9 cellular contexts compared by ENCODE assay signal in the genomic region with DNA sequence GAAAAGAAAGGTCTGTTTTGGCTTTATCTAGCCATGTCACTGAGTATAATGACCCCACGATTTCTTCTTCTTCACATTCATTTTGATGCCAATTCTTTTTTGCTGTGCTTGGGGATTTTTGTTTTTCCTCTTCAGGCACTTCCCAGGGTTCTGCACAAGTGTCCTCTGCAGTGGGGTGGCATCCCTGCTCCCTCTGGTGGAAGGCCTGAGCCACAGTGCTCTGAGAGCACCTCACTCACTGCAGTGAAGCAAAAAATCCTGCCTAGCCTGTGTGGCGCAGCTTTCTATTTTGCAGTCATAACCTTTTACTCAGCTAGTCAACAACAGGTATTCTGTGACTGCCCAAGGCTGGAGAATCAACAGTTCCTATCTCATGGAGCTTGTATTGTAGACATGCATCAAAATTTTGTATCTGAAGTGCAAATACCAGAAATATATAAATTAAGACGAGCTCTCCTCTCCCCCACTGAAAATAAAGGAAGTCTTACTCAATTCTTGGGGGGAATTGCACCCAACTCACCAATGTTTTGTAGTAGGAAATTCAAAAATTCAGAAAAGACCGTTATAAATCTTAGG.
DNase-seq lines count a peak whose midpoint lies in the region; ATAC-seq and TF ChIP-seq lines count a peak whose summit lies in the region.
"Had no signal": no experiment of that assay in that cellular context is flagged by ENCODE, and none has a peak within 500 bp of the region (broad histone marks: within the 10 kb centered on the region; RNA-seq: fewer than 3 reads in every experiment).

No MANE protein-coding gene starts in this region.

- H4K8ac ChIP-seq in IMR-90 (ENCODE audit: low read depth in 2 of 2, low read length in 2 of 2): no peak overlapping the region

- H3K36me3 Mint-ChIP-seq in CD8-positive, alpha-beta memory T cell: no peaks in the 10 kb centered on the region
- H3K36me3 Mint-ChIP-seq: IgD-negative memory B cell had no signal

- no peak overlapping the region for H4K91ac ChIP-seq in IMR-90 (ENCODE audit: insufficient read depth, low read depth, low read length)

- no CpG with 5 or more reads among the region's 4 CpGs for WGBS in IMR-90 (ENCODE audit: extremely low coverage in 2 of 2, insufficient read length in 1 of 2), 2 experiments

- no peak overlapping the region for H2AK5ac ChIP-seq in IMR-90 (ENCODE audit: low read depth, low read length)

- H3K4me3 Mint-ChIP-seq in CD8-positive, alpha-beta memory T cell: no peak overlapping the region
- H3K4me3 Mint-ChIP-seq: IgD-negative memory B cell had no signal

- peak; percentile 42 for TF ChIP-seq CTCF in IMR-90 (conservative IDR thresholded peaks at IDR 0.05; ENCODE audit: low read depth, low read length)
- peak in 5 of 6 experiments; percentile 9 to 55 (median 46) for TF ChIP-seq CTCF in Peyer's patch (IDR thresholded peaks at IDR 0.05)
- TF ChIP-seq CTCF in epithelial cell of proximal tubule (conservative IDR thresholded peaks at IDR 0.05; ENCODE audit: low read depth, low read length): peak; percentile 92
- TF ChIP-seq CTCF in GM20000 (IDR thresholded peaks at IDR 0.05; ENCODE audit: extremely low read depth, missing control alignments): no peak

- TF ChIP-seq POLR2A in IMR-90 (IDR thresholded peaks at IDR 0.05; ENCODE audit: low read depth, low read length) (no peak), Peyer's patch (IDR thresholded peaks at IDR 0.05) (no peak)

- H3K27me3 ChIP-seq in IMR-90 (ENCODE audit: control insufficient read depth, insufficient read depth, low read length): no peaks in the 10 kb centered on the region
- H3K27me3 ChIP-seq in Peyer's patch: no peaks in the 10 kb centered on the region
- H3K27me3 ChIP-seq in CD8-positive, alpha-beta memory T cell (ENCODE audit: insufficient read depth, low read length, poor library complexity, severe bottlenecking): no peaks in the 10 kb centered on the region

- H3K27ac ChIP-seq in IMR-90 (ENCODE audit: insufficient read depth, low read length) (no peak overlapping the region), Peyer's patch (no peak overlapping the region)
- no peak overlapping the region for H3K27ac ChIP-seq in CD8-positive, alpha-beta memory T cell (ENCODE audit: low read depth, low read length)

- no peak overlapping the region for H3K18ac ChIP-seq in IMR-90 (ENCODE audit: low read depth, low read length)

- no TSS peak for BruUV-seq in IMR-90 (replicated peaks; lab: Mats Ljungman, UMichigan)

- H3K9ac ChIP-seq in IMR-90 (ENCODE audit: low read depth, low read length): no peak overlapping the region

- no peaks in the 10 kb centered on the region for H3K4me1 Mint-ChIP-seq in CD8-positive, alpha-beta memory T cell
- H3K4me1 Mint-ChIP-seq: IgD-negative memory B cell had no signal

- POLR2A ChIA-PET in IMR-90 (lab: Charles Lee; ENCODE audit: unreplicated experiment): no interaction called here
- POLR2A ChIA-PET in CD8-positive, alpha-beta memory T cell (lab: Charles Lee): no interaction called here

- TF ChIP-seq RAD21 in IMR-90 (IDR thresholded peaks at IDR 0.05; ENCODE audit: low read length): peak; percentile 45

- no peak overlapping the region for H4K5ac ChIP-seq in IMR-90 (ENCODE audit: low read depth, low read length)

- H3K9me3 Mint-ChIP-seq in CD8-positive, alpha-beta memory T cell: no peaks in the 10 kb centered on the region

- no peak overlapping the region for H2AK9ac ChIP-seq in IMR-90 (replicated peaks; ENCODE audit: low read depth, low read length, poor library complexity)

- H3K4ac ChIP-seq in IMR-90 (ENCODE audit: low read depth, low read length): no peak overlapping the region

- H2BK15ac ChIP-seq in IMR-90 (ENCODE audit: low read depth, low read length): no peak overlapping the region

- no peaks in the 10 kb centered on the region for H4K20me1 ChIP-seq in IMR-90 (ENCODE audit: insufficient read depth, low read length)

- in situ Hi-C loops in IMR-90 (cut with MboI; ENCODE audit: low sequenced_read_pairs): no loop called here

- H2BK5ac ChIP-seq in IMR-90 (ENCODE audit: low read depth, low read length, poor library complexity, severe bottlenecking): no peak overlapping the region

- DNase-seq in DMS114 treated with DMSO at 0.1 percent for 48 hours (lab: John Stamatoyannopoulos, UW; ENCODE audit: unreplicated experiment) (peak; percentile 22), IMR-90 (peak; percentile 8), Peyer's patch (peak in 1 of 3 donors; percentile 55), epithelial cell of proximal tubule (ENCODE audit: low read depth) (no peak), myocyte (ENCODE audit: low read depth) (peak; percentile 84), GM20000 (ENCODE audit: low spot score) (no peak)
- DNase-seq in CD8-positive, alpha-beta memory T cell: no peak

- no peak overlapping the region for H3K56ac ChIP-seq in IMR-90 (ENCODE audit: extremely low read depth, insufficient read depth, low read length)

- peak; percentile 75 for ATAC-seq in IMR-90 (ENCODE audit: low read depth)
- ATAC-seq in HG03280 (IDR thresholded peaks at IDR 0.05; ENCODE audit: unreplicated experiment): no peak

- no peak overlapping the region for H3K4me3 ChIP-seq in IMR-90 (ENCODE audit: insufficient read depth, low read depth, low read length)
- no peak overlapping the region for H3K4me3 ChIP-seq in Peyer's patch
- H3K4me3 ChIP-seq in epithelial cell of proximal tubule (ENCODE audit: low read depth, low read length): no peak overlapping the region
- no peak overlapping the region for H3K4me3 ChIP-seq in CD8-positive, alpha-beta memory T cell (ENCODE audit: low read length)

- no peak overlapping the region for H2BK120ac ChIP-seq in IMR-90 (ENCODE audit: low read depth, low read length)

- H3K14ac ChIP-seq in IMR-90 (replicated peaks; ENCODE audit: low read depth, low read length): no peak overlapping the region

- H3K9me3 ChIP-seq in IMR-90 (ENCODE audit: control insufficient read depth, insufficient read depth, low read length) (no peaks in the 10 kb centered on the region), Peyer's patch (no peaks in the 10 kb centered on the region)
- no peaks in the 10 kb centered on the region for H3K9me3 ChIP-seq in CD8-positive, alpha-beta memory T cell (ENCODE audit: low read length)

- CTCF ChIA-PET in IMR-90 (lab: Yijun Ruan, JAX): interaction anchor here (0.5 to 1.1 kb wide), 2 partner anchors 700 to 1001 kb away, joined by 4 read pairs; no protein-coding TSS in a partner anchor
- CTCF ChIA-PET in CD8-positive, alpha-beta memory T cell (lab: Charles Lee): no interaction called here

- no peak overlapping the region for H3K27ac Mint-ChIP-seq in CD8-positive, alpha-beta memory T cell
- H3K27ac Mint-ChIP-seq: IgD-negative memory B cell had no signal

- intact Hi-C loops in IMR-90 (cut with micrococcal nuclease): no loop called here

- H3K23ac ChIP-seq in IMR-90 (ENCODE audit: low read depth, low read length): no peak overlapping the region

- H2AFZ ChIP-seq in IMR-90 (replicated peaks; ENCODE audit: low read length, poor library complexity): no peak overlapping the region

- H3K4me1 ChIP-seq in IMR-90 (ENCODE audit: control insufficient read depth, insufficient read depth, low read length) (no peaks in the 10 kb centered on the region), Peyer's patch (no peaks in the 10 kb centered on the region)
- H3K4me1 ChIP-seq in CD8-positive, alpha-beta memory T cell (ENCODE audit: insufficient read depth, low read length): no peaks in the 10 kb centered on the region

- no peak overlapping the region for H3K4me2 ChIP-seq in IMR-90 (ENCODE audit: low read depth, low read length)

- H3K9me1 ChIP-seq in IMR-90 (ENCODE audit: insufficient read depth, low read length): no peaks in the 10 kb centered on the region

- no peak overlapping the region for H2BK20ac ChIP-seq in IMR-90 (ENCODE audit: low read depth, low read length)

- peaks cover 10 to 34% of the 10 kb centered on the region in 2 donors for H3K27me3 Mint-ChIP-seq in CD8-positive, alpha-beta memory T cell

- no peaks in the 10 kb centered on the region for H3K36me3 ChIP-seq in IMR-90 (ENCODE audit: control insufficient read depth, insufficient read depth, low read length)
- H3K36me3 ChIP-seq in Peyer's patch: no peaks in the 10 kb centered on the region
- H3K36me3 ChIP-seq in CD8-positive, alpha-beta memory T cell (ENCODE audit: insufficient read depth, low read length): no peaks in the 10 kb centered on the region

- no peaks in the 10 kb centered on the region for H3K79me1 ChIP-seq in IMR-90 (ENCODE audit: low read depth in 1 of 2, low read length in 2 of 2)

- dilution Hi-C loops in IMR-90 (cut with HindIII; ENCODE audit: low sequenced_read_pairs, unreplicated experiment): no loop called here

TF ChIP-seq in IMR-90, 13 proteins besides CTCF, POLR2A, EP300 and RAD21:
- TF ChIP-seq FOS (IDR thresholded peaks at IDR 0.05; ENCODE audit: low read depth, low read length) (no peak), SMC3 (IDR thresholded peaks at IDR 0.05; ENCODE audit: low read depth, low read length) (peak; percentile 39; the same call in 1 of the 2 replicates), RCOR1 (IDR thresholded peaks at IDR 0.05; ENCODE audit: insufficient replicate concordance, low read length) (no peak), MXI1 (IDR thresholded peaks at IDR 0.05; ENCODE audit: borderline replicate concordance, low read depth, low read length) (no peak)

Comparison
In these comparisons a context has a peak if more than half of its experiments do, and no peak if none do; other contexts are left out.
1. DNase-seq: peak in DMS114 treated with DMSO at 0.1 percent for 48 hours (single experiment), IMR-90 (single experiment) and myocyte (single experiment); none in epithelial cell of proximal tubule (single experiment), GM20000 (single experiment) and CD8-positive, alpha-beta memory T cell (0 of 5).